Comparison of ENCODE assay signal across 8 cellular contexts in genomic region chr18:43271593-43272432, GRCh38. TPM values are rescaled to one million over a fixed set of nuclear protein-coding genes. Genes with fewer than 3 reads are reported as not detected.
DNase-seq lines count a peak whose midpoint lies in the region; ATAC-seq, FAIRE-seq and TF ChIP-seq lines count a peak whose summit lies in the region.

No MANE protein-coding gene starts in this region.

- H3K4me3 ChIP-seq in esophagus squamous epithelium (no peak overlapping the region), pancreas (no peak overlapping the region)

- peak; percentile 58 for ATAC-seq in GM19468 (IDR thresholded peaks at IDR 0.05; ENCODE audit: extremely low read depth, unreplicated experiment)
- peak; percentile 66 for ATAC-seq in HG03571 (IDR thresholded peaks at IDR 0.05; ENCODE audit: unreplicated experiment)
- peak in 3 of 4 donors; percentile 57 to 64 (median 59) for ATAC-seq in pancreas

- H3K27me3 ChIP-seq in esophagus squamous epithelium (no peaks in the 10 kb centered on the region), pancreas (peaks cover 0 to 6% (median 2%) of the 10 kb centered on the region in 4 donors)

- TF ChIP-seq CTCF in esophagus squamous epithelium (IDR thresholded peaks at IDR 0.05): peak; percentile 50 to 80 (median 68)
- peak; percentile 35 to 64 (median 58) for TF ChIP-seq CTCF in pancreas (IDR thresholded peaks at IDR 0.05)

- H3K27ac ChIP-seq in esophagus squamous epithelium (no peak overlapping the region), pancreas (no peak overlapping the region)

- no peak for TF ChIP-seq POLR2A in esophagus squamous epithelium (IDR thresholded peaks at IDR 0.05)

- WGBS in esophagus squamous epithelium, 2 donors: 26% methylated on average over 6 of the region's 6 CpGs
- 19 to 22% methylated on average over 6 of the region's 6 CpGs for WGBS in pancreas, 2 donors

- H3K9me3 ChIP-seq in esophagus squamous epithelium (no peaks in the 10 kb centered on the region), pancreas (no peaks in the 10 kb centered on the region)

- intact Hi-C loops in esophagus squamous epithelium (cut with DNase I) (no loop called here), pancreas (cut with DNase I) (no loop called here)

- DNase-seq in NCI-H82 (lab: John Stamatoyannopoulos, UW) (peak; percentile 67), NCI-H82 treated with DMSO at 0.1 percent for 48 hours (lab: John Stamatoyannopoulos, UW; ENCODE audit: unreplicated experiment) (no peak), RPMI7951 (ENCODE audit: low read depth) (peak; percentile 31), esophagus squamous epithelium (lab: John Stamatoyannopoulos, UW) (no peak), pancreas (peak in 1 of 6 donors; percentile 21), cerebellum (ENCODE audit: low spot score) (no peak)

- peak; percentile 96 for FAIRE-seq in pancreas (lab: Jason Lieb, UNC)

- H3K36me3 ChIP-seq in esophagus squamous epithelium (no peaks in the 10 kb centered on the region), pancreas (no peaks in the 10 kb centered on the region)

- no peaks in the 10 kb centered on the region for H3K4me1 ChIP-seq in esophagus squamous epithelium
- H3K4me1 ChIP-seq in pancreas: no peaks in the 10 kb centered on the region

RNA-seq across cellular contexts. Expression of gene SYT4, which starts 5.5 kb away (rescaled TPM):
- not detected in 2 replicates for total RNA-seq in RPMI7951 (2014; rRNA removed; shearing (Covaris generic))
- not detected for total RNA-seq in esophagus squamous epithelium
- total RNA-seq in pancreas: 1 to 10 TPM in 4 of 6 donors, under 1 TPM in 2; 0.85 to 7.3 (median 2.7) TPM
- 10 to 100 TPM in 1 of 2 donors, 1 to 10 TPM in 1; 2.2 to 16.3 TPM for polyA plus RNA-seq in pancreas
- 121 TPM for total RNA-seq in cerebellum

Comparison
In these comparisons a context has a peak if more than half of its experiments do, and no peak if none do; other contexts are left out.
1. DNase-seq: peak in NCI-H82 (single experiment) and RPMI7951 (single experiment); none in NCI-H82 treated with DMSO at 0.1 percent for 48 hours (single experiment), esophagus squamous epithelium (single experiment) and cerebellum (single experiment).
2. RNA of gene SYT4, which starts 5.5 kb away (total RNA-seq): 121 TPM in cerebellum (single experiment); 0.85 to 7.3 TPM in pancreas, not detected in RPMI7951 and not detected in esophagus squamous epithelium; every median in the first group is over 10 times any median in the second.
3. Peak in every context shown above with its lines, with median percentiles within 50 percentile points of each other: ATAC-seq.